In the genomic region with DNA sequence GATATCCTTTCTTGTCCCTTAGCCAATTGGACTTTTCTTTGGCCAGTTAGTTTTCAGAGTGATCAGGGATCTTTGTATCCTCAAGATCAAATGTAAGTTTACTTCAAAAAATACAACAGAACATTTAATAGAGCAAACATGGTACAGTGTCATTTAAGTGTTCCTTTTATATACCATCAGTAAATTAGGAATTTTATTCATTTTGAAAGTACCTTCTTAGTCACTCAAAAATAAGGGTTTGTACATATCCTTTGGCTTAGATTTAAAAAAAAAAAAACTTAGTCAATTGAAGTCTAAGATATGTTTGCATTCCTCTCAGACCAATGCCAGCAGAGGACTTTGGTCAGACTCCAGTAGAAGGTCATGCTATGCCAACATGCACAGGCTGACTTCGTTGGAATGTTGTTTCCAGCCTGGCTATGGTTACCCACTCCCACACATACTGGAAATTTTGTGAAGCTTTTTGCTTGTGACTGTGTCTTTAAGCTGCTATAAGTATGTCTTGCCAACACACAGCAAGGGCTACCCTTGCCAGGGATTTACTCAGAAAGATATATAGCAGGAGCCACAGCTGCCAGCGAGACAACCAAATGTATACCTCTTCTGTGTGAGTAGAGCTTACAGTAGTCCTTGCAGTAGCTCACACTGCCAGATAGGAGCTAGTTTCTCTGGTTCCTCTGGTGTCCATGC, we compare ENCODE assay signal across 1 cellular context.
TF ChIP-seq lines count a peak whose summit lies in the region.

No MANE protein-coding gene starts in this region.

TF ChIP-seq in HepG2, 621 proteins besides CTCF, POLR2A, EP300 and RAD21 (continued from another document and continues in another):
- TF ChIP-seq, protein P1, sequence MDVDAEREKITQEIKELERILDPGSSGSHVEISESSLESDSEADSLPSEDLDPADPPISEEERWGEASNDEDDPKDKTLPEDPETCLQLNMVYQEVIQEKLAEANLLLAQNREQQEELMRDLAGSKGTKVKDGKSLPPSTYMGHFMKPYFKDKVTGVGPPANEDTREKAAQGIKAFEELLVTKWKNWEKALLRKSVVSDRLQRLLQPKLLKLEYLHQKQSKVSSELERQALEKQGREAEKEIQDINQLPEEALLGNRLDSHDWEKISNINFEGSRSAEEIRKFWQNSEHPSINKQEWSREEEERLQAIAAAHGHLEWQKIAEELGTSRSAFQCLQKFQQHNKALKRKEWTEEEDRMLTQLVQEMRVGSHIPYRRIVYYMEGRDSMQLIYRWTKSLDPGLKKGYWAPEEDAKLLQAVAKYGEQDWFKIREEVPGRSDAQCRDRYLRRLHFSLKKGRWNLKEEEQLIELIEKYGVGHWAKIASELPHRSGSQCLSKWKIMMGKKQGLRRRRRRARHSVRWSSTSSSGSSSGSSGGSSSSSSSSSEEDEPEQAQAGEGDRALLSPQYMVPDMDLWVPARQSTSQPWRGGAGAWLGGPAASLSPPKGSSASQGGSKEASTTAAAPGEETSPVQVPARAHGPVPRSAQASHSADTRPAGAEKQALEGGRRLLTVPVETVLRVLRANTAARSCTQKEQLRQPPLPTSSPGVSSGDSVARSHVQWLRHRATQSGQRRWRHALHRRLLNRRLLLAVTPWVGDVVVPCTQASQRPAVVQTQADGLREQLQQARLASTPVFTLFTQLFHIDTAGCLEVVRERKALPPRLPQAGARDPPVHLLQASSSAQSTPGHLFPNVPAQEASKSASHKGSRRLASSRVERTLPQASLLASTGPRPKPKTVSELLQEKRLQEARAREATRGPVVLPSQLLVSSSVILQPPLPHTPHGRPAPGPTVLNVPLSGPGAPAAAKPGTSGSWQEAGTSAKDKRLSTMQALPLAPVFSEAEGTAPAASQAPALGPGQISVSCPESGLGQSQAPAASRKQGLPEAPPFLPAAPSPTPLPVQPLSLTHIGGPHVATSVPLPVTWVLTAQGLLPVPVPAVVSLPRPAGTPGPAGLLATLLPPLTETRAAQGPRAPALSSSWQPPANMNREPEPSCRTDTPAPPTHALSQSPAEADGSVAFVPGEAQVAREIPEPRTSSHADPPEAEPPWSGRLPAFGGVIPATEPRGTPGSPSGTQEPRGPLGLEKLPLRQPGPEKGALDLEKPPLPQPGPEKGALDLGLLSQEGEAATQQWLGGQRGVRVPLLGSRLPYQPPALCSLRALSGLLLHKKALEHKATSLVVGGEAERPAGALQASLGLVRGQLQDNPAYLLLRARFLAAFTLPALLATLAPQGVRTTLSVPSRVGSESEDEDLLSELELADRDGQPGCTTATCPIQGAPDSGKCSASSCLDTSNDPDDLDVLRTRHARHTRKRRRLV (CRISPR knock-in tag; IDR thresholded peaks at IDR 0.05): no peak
- TF ChIP-seq MAZ (IDR thresholded peaks at IDR 0.05; ENCODE audit: borderline replicate concordance, low read depth, low read length): no peak
- no peak for TF ChIP-seq MAZ (CRISPR knock-in tag; IDR thresholded peaks at IDR 0.05; ENCODE audit: low read depth)
- TF ChIP-seq ZNF251 (CRISPR knock-in tag; IDR thresholded peaks at IDR 0.05): no peak
- TF ChIP-seq ZBTB20 (CRISPR knock-in tag; IDR thresholded peaks at IDR 0.05; ENCODE audit: borderline replicate concordance, low read depth): peak; percentile 58; the same call in 1 of the 2 replicates
- TF ChIP-seq ZNF792 (CRISPR knock-in tag; IDR thresholded peaks at IDR 0.05): peak; percentile 61; the same call in 1 of the 2 replicates
- peak; percentile 75 for TF ChIP-seq HDAC2 (CRISPR knock-in tag; IDR thresholded peaks at IDR 0.05)
- 0 out of 2 replicates have a peak, but pooled peaks have one; percentile 36 for TF ChIP-seq ZNF501 (CRISPR knock-in tag; IDR thresholded peaks at IDR 0.05)
- TF ChIP-seq ELF3 (CRISPR knock-in tag; IDR thresholded peaks at IDR 0.05): peak; percentile 51
- peak; percentile 24; the same call in 1 of the 2 replicates for TF ChIP-seq REPIN1 (CRISPR knock-in tag; IDR thresholded peaks at IDR 0.05; ENCODE audit: borderline replicate concordance, low read depth)
- peak; percentile 68 for TF ChIP-seq HOXA3 (CRISPR knock-in tag; IDR thresholded peaks at IDR 0.05)
- peak; percentile 57 for TF ChIP-seq IRF2 (CRISPR knock-in tag; IDR thresholded peaks at IDR 0.05)
- TF ChIP-seq ZSCAN21 (CRISPR knock-in tag; IDR thresholded peaks at IDR 0.05; ENCODE audit: borderline replicate concordance): no peak
- TF ChIP-seq DNMT1 (CRISPR knock-in tag; IDR thresholded peaks at IDR 0.05): no peak
- TF ChIP-seq, protein P2, sequence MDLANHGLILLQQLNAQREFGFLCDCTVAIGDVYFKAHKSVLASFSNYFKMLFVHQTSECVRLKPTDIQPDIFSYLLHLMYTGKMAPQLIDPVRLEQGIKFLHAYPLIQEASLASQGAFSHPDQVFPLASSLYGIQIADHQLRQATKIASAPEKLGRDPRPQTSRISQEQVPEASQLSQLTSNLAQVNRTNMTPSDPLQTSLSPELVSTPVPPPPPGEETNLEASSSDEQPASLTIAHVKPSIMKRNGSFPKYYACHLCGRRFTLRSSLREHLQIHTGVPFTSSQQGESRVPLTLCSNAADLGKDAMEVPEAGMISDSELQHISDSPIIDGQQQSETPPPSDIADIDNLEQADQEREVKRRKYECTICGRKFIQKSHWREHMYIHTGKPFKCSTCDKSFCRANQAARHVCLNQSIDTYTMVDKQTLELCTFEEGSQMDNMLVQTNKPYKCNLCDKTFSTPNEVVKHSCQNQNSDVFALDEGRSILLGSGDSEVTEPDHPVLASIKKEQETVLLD (CRISPR knock-in tag; IDR thresholded peaks at IDR 0.05; ENCODE audit: low read depth): no peak
- no peak for TF ChIP-seq POGZ (CRISPR knock-in tag; IDR thresholded peaks at IDR 0.05)
- TF ChIP-seq, protein P3, sequence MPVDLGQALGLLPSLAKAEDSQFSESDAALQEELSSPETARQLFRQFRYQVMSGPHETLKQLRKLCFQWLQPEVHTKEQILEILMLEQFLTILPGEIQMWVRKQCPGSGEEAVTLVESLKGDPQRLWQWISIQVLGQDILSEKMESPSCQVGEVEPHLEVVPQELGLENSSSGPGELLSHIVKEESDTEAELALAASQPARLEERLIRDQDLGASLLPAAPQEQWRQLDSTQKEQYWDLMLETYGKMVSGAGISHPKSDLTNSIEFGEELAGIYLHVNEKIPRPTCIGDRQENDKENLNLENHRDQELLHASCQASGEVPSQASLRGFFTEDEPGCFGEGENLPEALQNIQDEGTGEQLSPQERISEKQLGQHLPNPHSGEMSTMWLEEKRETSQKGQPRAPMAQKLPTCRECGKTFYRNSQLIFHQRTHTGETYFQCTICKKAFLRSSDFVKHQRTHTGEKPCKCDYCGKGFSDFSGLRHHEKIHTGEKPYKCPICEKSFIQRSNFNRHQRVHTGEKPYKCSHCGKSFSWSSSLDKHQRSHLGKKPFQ (CRISPR knock-in tag; IDR thresholded peaks at IDR 0.05; ENCODE audit: insufficient replicate concordance): no peak
- TF ChIP-seq NR2F6 (IDR thresholded peaks at IDR 0.05): peak; percentile 88
- TF ChIP-seq NR2F6 (CRISPR knock-in tag; IDR thresholded peaks at IDR 0.05): peak; percentile 91
- peak; percentile 98 for TF ChIP-seq ASH2L (IDR thresholded peaks at IDR 0.05; ENCODE audit: insufficient read length, low read depth, low read length)
- TF ChIP-seq DMAP1 (CRISPR knock-in tag; IDR thresholded peaks at IDR 0.05): peak; percentile 31; the same call in 1 of the 2 replicates
- peak; percentile 75; the same call in 1 of the 2 replicates for TF ChIP-seq ZKSCAN8 (CRISPR knock-in tag; IDR thresholded peaks at IDR 0.05; ENCODE audit: borderline replicate concordance)
- TF ChIP-seq, protein P4, sequence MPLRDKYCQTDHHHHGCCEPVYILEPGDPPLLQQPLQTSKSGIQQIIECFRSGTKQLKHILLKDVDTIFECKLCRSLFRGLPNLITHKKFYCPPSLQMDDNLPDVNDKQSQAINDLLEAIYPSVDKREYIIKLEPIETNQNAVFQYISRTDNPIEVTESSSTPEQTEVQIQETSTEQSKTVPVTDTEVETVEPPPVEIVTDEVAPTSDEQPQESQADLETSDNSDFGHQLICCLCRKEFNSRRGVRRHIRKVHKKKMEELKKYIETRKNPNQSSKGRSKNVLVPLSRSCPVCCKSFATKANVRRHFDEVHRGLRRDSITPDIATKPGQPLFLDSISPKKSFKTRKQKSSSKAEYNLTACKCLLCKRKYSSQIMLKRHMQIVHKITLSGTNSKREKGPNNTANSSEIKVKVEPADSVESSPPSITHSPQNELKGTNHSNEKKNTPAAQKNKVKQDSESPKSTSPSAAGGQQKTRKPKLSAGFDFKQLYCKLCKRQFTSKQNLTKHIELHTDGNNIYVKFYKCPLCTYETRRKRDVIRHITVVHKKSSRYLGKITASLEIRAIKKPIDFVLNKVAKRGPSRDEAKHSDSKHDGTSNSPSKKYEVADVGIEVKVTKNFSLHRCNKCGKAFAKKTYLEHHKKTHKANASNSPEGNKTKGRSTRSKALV (CRISPR knock-in tag; IDR thresholded peaks at IDR 0.05): 0 out of 2 replicates have a peak, but pooled peaks have one; percentile 46
- TF ChIP-seq KLF11 (CRISPR knock-in tag; IDR thresholded peaks at IDR 0.05): 0 out of 2 replicates have a peak, but pooled peaks have one; percentile 46
- 0 out of 2 replicates have a peak, but pooled peaks have one; percentile 37 for TF ChIP-seq MIER3 (CRISPR knock-in tag; IDR thresholded peaks at IDR 0.05; ENCODE audit: borderline replicate concordance)
- peak; percentile 98 for TF ChIP-seq TEAD3 (CRISPR knock-in tag; optimal IDR thresholded peaks at IDR 0.05; ENCODE audit: borderline replicate concordance)
- TF ChIP-seq, protein P5, sequence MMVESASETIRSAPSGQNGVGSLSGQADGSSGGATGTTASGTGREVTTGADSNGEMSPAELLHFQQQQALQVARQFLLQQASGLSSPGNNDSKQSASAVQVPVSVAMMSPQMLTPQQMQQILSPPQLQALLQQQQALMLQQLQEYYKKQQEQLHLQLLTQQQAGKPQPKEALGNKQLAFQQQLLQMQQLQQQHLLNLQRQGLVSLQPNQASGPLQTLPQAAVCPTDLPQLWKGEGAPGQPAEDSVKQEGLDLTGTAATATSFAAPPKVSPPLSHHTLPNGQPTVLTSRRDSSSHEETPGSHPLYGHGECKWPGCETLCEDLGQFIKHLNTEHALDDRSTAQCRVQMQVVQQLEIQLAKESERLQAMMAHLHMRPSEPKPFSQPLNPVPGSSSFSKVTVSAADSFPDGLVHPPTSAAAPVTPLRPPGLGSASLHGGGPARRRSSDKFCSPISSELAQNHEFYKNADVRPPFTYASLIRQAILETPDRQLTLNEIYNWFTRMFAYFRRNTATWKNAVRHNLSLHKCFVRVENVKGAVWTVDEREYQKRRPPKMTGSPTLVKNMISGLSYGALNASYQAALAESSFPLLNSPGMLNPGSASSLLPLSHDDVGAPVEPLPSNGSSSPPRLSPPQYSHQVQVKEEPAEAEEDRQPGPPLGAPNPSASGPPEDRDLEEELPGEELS (CRISPR knock-in tag; IDR thresholded peaks at IDR 0.05): peak; percentile 50; the same call in 1 of the 2 replicates
- TF ChIP-seq NCOA5 (CRISPR knock-in tag; IDR thresholded peaks at IDR 0.05): no peak
- peak; percentile 62; the same call in 1 of the 2 replicates for TF ChIP-seq PPARG (CRISPR knock-in tag; conservative IDR thresholded peaks at IDR 0.05)
- TF ChIP-seq ZFP62 (CRISPR knock-in tag; IDR thresholded peaks at IDR 0.05): no peak
- TF ChIP-seq ZBTB1 (CRISPR knock-in tag; IDR thresholded peaks at IDR 0.05; ENCODE audit: borderline replicate concordance): no peak
- no peak for TF ChIP-seq ZBTB42 (CRISPR knock-in tag; IDR thresholded peaks at IDR 0.05)
- TF ChIP-seq SMARCE1 (IDR thresholded peaks at IDR 0.05; ENCODE audit: borderline replicate concordance): peak; percentile 31; the same call in 1 of the 2 replicates
- TF ChIP-seq FOXK1 (CRISPR knock-in tag; IDR thresholded peaks at IDR 0.05; ENCODE audit: borderline replicate concordance, low read depth): peak; percentile 25; the same call in 1 of the 2 replicates
- TF ChIP-seq NR2F1 (CRISPR knock-in tag; IDR thresholded peaks at IDR 0.05): peak; percentile 61 to 96; a peak in 3 of 4 replicates
- TF ChIP-seq, protein P6, sequence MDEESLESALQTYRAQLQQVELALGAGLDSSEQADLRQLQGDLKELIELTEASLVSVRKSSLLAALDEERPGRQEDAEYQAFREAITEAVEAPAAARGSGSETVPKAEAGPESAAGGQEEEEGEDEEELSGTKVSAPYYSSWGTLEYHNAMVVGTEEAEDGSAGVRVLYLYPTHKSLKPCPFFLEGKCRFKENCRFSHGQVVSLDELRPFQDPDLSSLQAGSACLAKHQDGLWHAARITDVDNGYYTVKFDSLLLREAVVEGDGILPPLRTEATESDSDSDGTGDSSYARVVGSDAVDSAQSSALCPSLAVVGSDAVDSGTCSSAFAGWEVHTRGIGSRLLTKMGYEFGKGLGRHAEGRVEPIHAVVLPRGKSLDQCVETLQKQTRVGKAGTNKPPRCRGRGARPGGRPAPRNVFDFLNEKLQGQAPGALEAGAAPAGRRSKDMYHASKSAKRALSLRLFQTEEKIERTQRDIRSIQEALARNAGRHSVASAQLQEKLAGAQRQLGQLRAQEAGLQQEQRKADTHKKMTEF (CRISPR knock-in tag; IDR thresholded peaks at IDR 0.05): peak; percentile 63
- TF ChIP-seq, protein P7, sequence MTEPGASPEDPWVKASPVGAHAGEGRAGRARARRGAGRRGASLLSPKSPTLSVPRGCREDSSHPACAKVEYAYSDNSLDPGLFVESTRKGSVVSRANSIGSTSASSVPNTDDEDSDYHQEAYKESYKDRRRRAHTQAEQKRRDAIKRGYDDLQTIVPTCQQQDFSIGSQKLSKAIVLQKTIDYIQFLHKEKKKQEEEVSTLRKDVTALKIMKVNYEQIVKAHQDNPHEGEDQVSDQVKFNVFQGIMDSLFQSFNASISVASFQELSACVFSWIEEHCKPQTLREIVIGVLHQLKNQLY (CRISPR knock-in tag; IDR thresholded peaks at IDR 0.05): peak; percentile 96
- TF ChIP-seq, protein P8, sequence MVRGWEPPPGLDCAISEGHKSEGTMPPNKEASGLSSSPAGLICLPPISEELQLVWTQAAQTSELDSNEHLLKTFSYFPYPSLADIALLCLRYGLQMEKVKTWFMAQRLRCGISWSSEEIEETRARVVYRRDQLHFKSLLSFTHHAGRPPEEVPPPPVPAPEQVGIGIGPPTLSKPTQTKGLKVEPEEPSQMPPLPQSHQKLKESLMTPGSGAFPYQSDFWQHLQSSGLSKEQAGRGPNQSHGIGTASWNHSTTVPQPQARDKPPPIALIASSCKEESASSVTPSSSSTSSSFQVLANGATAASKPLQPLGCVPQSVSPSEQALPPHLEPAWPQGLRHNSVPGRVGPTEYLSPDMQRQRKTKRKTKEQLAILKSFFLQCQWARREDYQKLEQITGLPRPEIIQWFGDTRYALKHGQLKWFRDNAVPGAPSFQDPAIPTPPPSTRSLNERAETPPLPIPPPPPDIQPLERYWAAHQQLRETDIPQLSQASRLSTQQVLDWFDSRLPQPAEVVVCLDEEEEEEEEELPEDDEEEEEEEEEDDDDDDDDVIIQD (CRISPR knock-in tag; IDR thresholded peaks at IDR 0.05; ENCODE audit: low read depth): peak; percentile 67; the same call in 1 of the 2 replicates
- TF ChIP-seq ISL2 (CRISPR knock-in tag; IDR thresholded peaks at IDR 0.05): peak; percentile 73; the same call in 1 of the 2 replicates
- peak; percentile 19; the same call in 1 of the 2 replicates for TF ChIP-seq PHF21A (CRISPR knock-in tag; IDR thresholded peaks at IDR 0.05)
- peak; percentile 56; the same call in 1 of the 2 replicates for TF ChIP-seq CHD4 (IDR thresholded peaks at IDR 0.05; ENCODE audit: borderline replicate concordance, low read length)
- peak; percentile 86; the same call in 1 of the 2 replicates for TF ChIP-seq EHMT2 (IDR thresholded peaks at IDR 0.05; ENCODE audit: borderline replicate concordance, low read depth, low read length)
- TF ChIP-seq ESRRA (CRISPR knock-in tag; IDR thresholded peaks at IDR 0.05; ENCODE audit: low read depth): peak; percentile 78; the same call in 1 of the 2 replicates
